In the genomic region with DNA sequence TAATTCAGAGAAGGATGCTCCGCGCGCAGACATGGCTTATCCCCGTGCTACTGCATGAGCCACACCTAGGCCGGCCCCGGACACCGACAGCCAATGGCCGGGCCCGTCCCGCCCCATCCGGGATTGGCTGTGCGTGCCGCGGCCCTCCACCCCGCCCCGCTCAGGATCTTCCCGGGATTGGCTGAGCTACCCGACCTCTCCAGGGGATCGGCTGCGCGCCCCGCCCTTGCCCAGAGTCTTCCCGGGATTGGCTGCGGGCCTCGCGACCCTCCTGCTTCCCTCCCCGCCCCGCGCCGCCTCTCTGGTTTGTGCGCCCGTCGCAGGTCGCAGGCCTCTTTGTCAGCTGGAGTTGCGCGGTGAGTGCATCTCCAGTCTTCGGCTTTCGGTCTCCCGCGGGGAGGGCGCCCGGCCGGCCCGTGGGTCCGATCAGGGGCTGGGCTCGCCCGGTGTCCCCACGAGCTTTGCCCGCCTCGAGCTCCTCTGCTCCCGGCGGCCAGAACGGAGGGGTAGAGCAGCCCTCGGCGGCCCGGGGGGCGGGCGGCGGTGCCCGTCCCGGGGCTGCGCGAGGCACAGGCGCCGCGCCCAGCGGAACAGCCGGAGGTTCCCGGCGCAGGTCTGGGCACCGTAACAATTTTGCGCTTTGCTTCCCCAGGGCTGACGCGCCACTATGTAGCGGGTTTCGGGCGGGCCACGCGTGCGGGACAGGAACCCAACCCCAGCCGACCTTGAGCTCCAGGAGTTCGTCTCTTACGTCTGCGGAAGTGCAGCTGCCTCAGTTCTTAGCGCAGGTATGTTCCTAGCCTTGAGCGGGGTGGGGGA, we compare ENCODE assay signal across 8 cellular contexts.
A peak's percentile ranks its signal among the peaks of the same experiment; 100 is the strongest.
DNase-seq lines count a peak whose midpoint lies in the region; ATAC-seq and TF ChIP-seq lines count a peak whose summit lies in the region.

No MANE protein-coding gene starts in this region.

- DNase-seq in AG09309 (ENCODE audit: low read depth) (peak; percentile 74), NCI-H226 (peak; percentile 95), cerebellar cortex (ENCODE audit: low spot score) (peak; percentile 98), islet precursor cell (peak; percentile 99)
- DNase-seq in stimulated activated CD4-positive, alpha-beta T cell treated with anti-CD3 and anti-CD28 coated beads, Interleukin-12 subunit alpha, Interleukin-12 subunit beta, amount 100 ng/mL, for 4 hours = peak; percentile 97

- no peak for TF ChIP-seq CTCF in AG09309 (IDR thresholded peaks at IDR 0.05; ENCODE audit: control insufficient read depth, insufficient read depth, low read depth, low read length, missing control alignments)

- ATAC-seq in GM19023 (IDR thresholded peaks at IDR 0.05; ENCODE audit: unreplicated experiment) (peak; percentile 94), HG03196 (IDR thresholded peaks at IDR 0.05; ENCODE audit: unreplicated experiment) (peak; percentile 94)
- ATAC-seq in activated CD4-positive, CD25-positive, alpha-beta regulatory T cell treated with anti-CD3 and anti-CD28 coated beads, Interleukin-2, amount 50 U/mL, for 24 hours = peak; percentile 90 to 92

- peak overlapping the region; percentile 96 for H3K4me3 ChIP-seq in AG09309 (ENCODE audit: control insufficient read depth, low read depth, low read length)

Comparison
In these comparisons a context has a peak if more than half of its experiments do, and no peak if none do; other contexts are left out.
1. Peak in every context shown above with its lines: DNase-seq, ATAC-seq and H3K4me3 ChIP-seq.